ENCODE assay signal across 14 cellular contexts in genomic region chr20:63636752-63637633, GRCh38. TPM values are rescaled to one million over a fixed set of nuclear protein-coding genes. Genes with fewer than 3 reads are reported as not detected.
DNase-seq lines count a peak whose midpoint lies in the region; ATAC-seq lines count a peak whose summit lies in the region.
"Had no signal": no experiment of that assay in that cellular context is flagged by ENCODE, and none has a peak within 500 bp of the region (broad histone marks: within the 10 kb centered on the region; RNA-seq: fewer than 3 reads in every experiment).

No MANE protein-coding gene starts in this region.

- no peak for DNase-seq in activated CD4-positive, alpha-beta T cell treated with anti-CD3 and anti-CD28 coated beads, Interleukin-2, amount 10 ng/mL, durations not matched to agents 24 days and 14 days
- DNase-seq in activated CD4-positive, alpha-beta T cell treated with anti-CD3 and anti-CD28 coated beads for 4 hours: no peak
- no peak for DNase-seq in central memory CD8-positive, alpha-beta T cell (ENCODE audit: low spot score in 2 of 2)
- DNase-seq in amygdala (lab: John Stamatoyannopoulos, UW) (no peak), CD1c-positive myeloid dendritic cell (ENCODE audit: extremely low spot score) (no peak)
- DNase-seq: PC-9, uterus had no signal

- H3K27ac ChIP-seq in KOPT-K1 (ENCODE audit: low read depth, low read length, poor library complexity, severe bottlenecking): peak overlapping the region; percentile 96
- H3K27ac ChIP-seq in skin epidermis: peak overlapping the region in 12 of 21 experiments; percentile 19 to 93 (median 48)
- H3K27ac ChIP-seq: ascending aorta, KMS-11, PC-9, uterus had no signal

- H3K9me3 Mint-ChIP-seq in activated CD4-positive, alpha-beta T cell treated with anti-CD3 and anti-CD28 coated beads, Interleukin-2, amount 10 ng/mL, durations not matched to agents 24 days and 14 days: no peaks in the 10 kb centered on the region
- H3K9me3 Mint-ChIP-seq in central memory CD8-positive, alpha-beta T cell: no peaks in the 10 kb centered on the region

- peaks cover 4% of the 10 kb centered on the region for H3K36me3 Mint-ChIP-seq in activated CD4-positive, alpha-beta T cell treated with anti-CD3 and anti-CD28 coated beads, Interleukin-2, amount 10 ng/mL, durations not matched to agents 24 days and 14 days (ENCODE audit: low read depth)
- peaks cover 19% of the 10 kb centered on the region for H3K36me3 Mint-ChIP-seq in central memory CD8-positive, alpha-beta T cell (ENCODE audit: insufficient read depth)

- H3K4me3 Mint-ChIP-seq in activated CD4-positive, alpha-beta T cell treated with anti-CD3 and anti-CD28 coated beads, Interleukin-2, amount 10 ng/mL, durations not matched to agents 24 days and 14 days: peak overlapping the region; percentile 32
- H3K4me3 Mint-ChIP-seq in central memory CD8-positive, alpha-beta T cell: peak overlapping the region; percentile 18

- no peaks in the 10 kb centered on the region for H3K27me3 Mint-ChIP-seq in activated CD4-positive, alpha-beta T cell treated with anti-CD3 and anti-CD28 coated beads, Interleukin-2, amount 10 ng/mL, durations not matched to agents 24 days and 14 days
- no peaks in the 10 kb centered on the region for H3K27me3 Mint-ChIP-seq in central memory CD8-positive, alpha-beta T cell

- H3K27ac Mint-ChIP-seq in activated CD4-positive, alpha-beta T cell treated with anti-CD3 and anti-CD28 coated beads, Interleukin-2, amount 10 ng/mL, durations not matched to agents 24 days and 14 days: peak overlapping the region; percentile 60
- H3K27ac Mint-ChIP-seq in central memory CD8-positive, alpha-beta T cell (ENCODE audit: low read depth): peak overlapping the region; percentile 100

- no peaks in the 10 kb centered on the region for H3K9me3 ChIP-seq in KOPT-K1 (ENCODE audit: insufficient read depth, low read length, poor library complexity, severe bottlenecking)
- H3K9me3 ChIP-seq: ascending aorta, uterus had no signal

- H3K36me3 ChIP-seq in KOPT-K1 (ENCODE audit: insufficient read depth, low read length): peaks cover 8% of the 10 kb centered on the region; the same call in 1 of the 2 replicates
- H3K36me3 ChIP-seq: ascending aorta, uterus had no signal

- no peak overlapping the region for H3K4me3 ChIP-seq in skin epidermis
- H3K4me3 ChIP-seq: ascending aorta, PC-9, uterus had no signal

- H3K4me1 Mint-ChIP-seq in activated CD4-positive, alpha-beta T cell treated with anti-CD3 and anti-CD28 coated beads, Interleukin-2, amount 10 ng/mL, durations not matched to agents 24 days and 14 days: peaks cover 44% of the 10 kb centered on the region
- H3K4me1 Mint-ChIP-seq in central memory CD8-positive, alpha-beta T cell: peaks cover 33% of the 10 kb centered on the region

- intact Hi-C loops in activated CD4-positive, alpha-beta T cell treated with anti-CD3 and anti-CD28 coated beads, Interleukin-2, amount 10 ng/mL, durations not matched to agents 24 days and 14 days (cut with micrococcal nuclease): loop anchor here (5.0 kb wide), 1 partner anchor 95 kb away; no protein-coding TSS in a partner anchor

- no peak for ATAC-seq in central memory CD8-positive, alpha-beta T cell (replicated peaks; ENCODE audit: extremely low read depth, poor library complexity, severe bottlenecking)
- ATAC-seq in GM21390 (IDR thresholded peaks at IDR 0.05; ENCODE audit: unreplicated experiment): no peak

RNA-seq across cellular contexts. Expression of gene GMEB2, which starts 10.1 kb away (rescaled TPM):
- 13.9 and 14.1 TPM in 2 replicates for total RNA-seq in activated CD4-positive, alpha-beta T cell treated with anti-CD3 and anti-CD28 coated beads, Interleukin-2, amount 10 ng/mL, durations not matched to agents 24 days and 14 days

RNA-seq across cellular contexts. Expression of gene STMN3, which starts 16.2 kb away (rescaled TPM):
- 9.7 and 10.7 TPM in 2 replicates for total RNA-seq in activated CD4-positive, alpha-beta T cell treated with anti-CD3 and anti-CD28 coated beads, Interleukin-2, amount 10 ng/mL, durations not matched to agents 24 days and 14 days

RNA-seq across cellular contexts. Expression of gene RTEL1, which starts 21.1 kb away (rescaled TPM):
- 60.7 and 64.7 TPM in 2 replicates for total RNA-seq in activated CD4-positive, alpha-beta T cell treated with anti-CD3 and anti-CD28 coated beads, Interleukin-2, amount 10 ng/mL, durations not matched to agents 24 days and 14 days

RNA-seq across cellular contexts. Expression of gene TNFRSF6B, which starts 59.5 kb away (rescaled TPM):
- total RNA-seq in activated CD4-positive, alpha-beta T cell treated with anti-CD3 and anti-CD28 coated beads, Interleukin-2, amount 10 ng/mL, durations not matched to agents 24 days and 14 days: not detected in 2 replicates
- total RNA-seq: activated CD8-positive, alpha-beta memory T cell treated with anti-CD3 and anti-CD28 coated beads for 36 hours; PC-9; T-helper 2 cell treated with Interferon-gamma antibody and Interleukin-4, amounts not matched to agents 100 ng/mL and 5 ng/mL, for 36 hours had no signal
